Comparison of ENCODE assay signal across 11 cellular contexts in genomic region chr12:91009319-91009950, GRCh38. TPM values are rescaled to one million over a fixed set of nuclear protein-coding genes. Genes with fewer than 3 reads are reported as not detected.
DNase-seq lines count a peak whose midpoint lies in the region; ATAC-seq and TF ChIP-seq lines count a peak whose summit lies in the region.
"Had no signal": no experiment of that assay in that cellular context is flagged by ENCODE, and none has a peak within 500 bp of the region (broad histone marks: within the 10 kb centered on the region; RNA-seq: fewer than 3 reads in every experiment).

No MANE protein-coding gene starts in this region.

- DNase-seq in glomerular visceral epithelial cell (ENCODE audit: extremely low spot score) (peak; percentile 69), chondrocyte (ENCODE audit: low spot score) (no peak), RKO (ENCODE audit: low spot score) (no peak), hypothalamus (lab: John Stamatoyannopoulos, UW) (no peak)
- no peak for DNase-seq in stimulated activated CD4-positive, alpha-beta T cell treated with anti-CD3 and anti-CD28 coated beads, Interleukin-15, amount 100 ng/mL, for 24 hours
- DNase-seq: adrenal gland had no signal

- no peaks in the 10 kb centered on the region for H3K4me1 Mint-ChIP-seq in chondrocyte (ENCODE audit: low read depth)

- TF ChIP-seq CTCF in chondrocyte (IDR thresholded peaks at IDR 0.05) = no peak

- no peak overlapping the region for H3K4me3 Mint-ChIP-seq in chondrocyte (ENCODE audit: unreplicated experiment)
- H3K4me3 Mint-ChIP-seq: T-helper 2 cell treated with Interferon-gamma antibody and Interleukin-4, amounts not matched to agents 5 μg/mL and 100 μg/mL, for 36 hours had no signal

- H3K9me3 Mint-ChIP-seq in chondrocyte (ENCODE audit: low read depth) = peaks cover 2% of the 10 kb centered on the region
- H3K9me3 Mint-ChIP-seq: T-helper 2 cell treated with Interferon-gamma antibody and Interleukin-4, amounts not matched to agents 5 μg/mL and 100 μg/mL, for 36 hours had no signal

- ATAC-seq in GM18907 (IDR thresholded peaks at IDR 0.05; ENCODE audit: unreplicated experiment) (peak; percentile 97), GM21737 (IDR thresholded peaks at IDR 0.05; ENCODE audit: unreplicated experiment) (peak; percentile 75), HG03457 (IDR thresholded peaks at IDR 0.05; ENCODE audit: unreplicated experiment) (peak; percentile 92)

- H3K27ac Mint-ChIP-seq in chondrocyte (ENCODE audit: unreplicated experiment) = no peak overlapping the region
- H3K27ac Mint-ChIP-seq: T-helper 2 cell treated with Interferon-gamma antibody and Interleukin-4, amounts not matched to agents 5 μg/mL and 100 μg/mL, for 36 hours had no signal

- no peaks in the 10 kb centered on the region for H3K36me3 Mint-ChIP-seq in chondrocyte (ENCODE audit: low read depth)

- H3K27me3 Mint-ChIP-seq in chondrocyte (ENCODE audit: low read depth) = no peaks in the 10 kb centered on the region

RNA-seq across cellular contexts. Expression of gene EPYC, which starts 4.7 kb away (rescaled TPM):
- total RNA-seq in chondrocyte = not detected in 3 replicates
- total RNA-seq: glomerular endothelial cell had no signal

RNA-seq across cellular contexts. Expression of gene KERA, which starts 48.4 kb away (rescaled TPM):
- not detected in 3 replicates for total RNA-seq in chondrocyte
- total RNA-seq: adrenal gland, glomerular endothelial cell had no signal

RNA-seq across cellular contexts. Expression of gene CCER1, which starts 54.5 kb away (rescaled TPM):
- total RNA-seq in chondrocyte = not detected in 3 replicates
- total RNA-seq: adrenal gland, glomerular endothelial cell had no signal
